7 cellular contexts compared by ENCODE assay signal in genomic region chr5:8940934-8941333, GRCh38.
"Had no signal": no experiment of that assay in that cellular context is flagged by ENCODE, and none has a peak within 500 bp of the region (broad histone marks: within the 10 kb centered on the region; RNA-seq: fewer than 3 reads in every experiment).

No MANE protein-coding gene starts in this region.

- DNase-seq: GDM1, GF-D8 had no signal

- FAIRE-seq: G401.6, GM12891, GM12892, GM18507, GM19239 had no signal
